22 cellular contexts compared by ENCODE assay signal in the genomic region with DNA sequence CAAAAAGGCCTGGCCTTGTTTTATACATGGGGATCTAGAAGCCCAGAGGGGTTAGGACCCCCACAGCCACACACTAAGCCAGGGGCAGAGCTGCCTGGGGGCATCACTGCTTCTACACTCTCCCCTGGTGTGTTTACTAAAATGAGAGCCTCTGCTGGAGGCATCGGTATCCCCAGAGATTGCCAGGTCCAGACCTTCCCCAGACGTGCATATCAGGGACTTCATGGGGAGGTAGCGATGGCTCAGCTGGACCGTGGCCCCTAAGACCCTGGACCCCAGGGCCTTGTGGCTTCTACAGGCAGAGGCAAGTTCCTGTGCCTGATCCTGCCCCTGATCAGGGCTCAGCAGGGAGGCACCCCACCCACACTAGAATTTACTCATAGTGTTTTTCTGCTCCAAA. TPM values are rescaled to one million over a fixed set of nuclear protein-coding genes. Genes with fewer than 3 reads are reported as not detected.
DNase-seq lines count a peak whose midpoint lies in the region; ATAC-seq lines count a peak whose summit lies in the region.
"Had no signal": no experiment of that assay in that cellular context is flagged by ENCODE, and none has a peak within 500 bp of the region (broad histone marks: within the 10 kb centered on the region; RNA-seq: fewer than 3 reads in every experiment).

No MANE protein-coding gene starts in this region.

- no peaks in the 10 kb centered on the region for H3K27me3 Mint-ChIP-seq in activated T-cell treated with anti-CD3 and anti-CD28 coated beads, Interleukin-2, amount 50 U/mL, for 24 hours
- H3K27me3 Mint-ChIP-seq in T-helper 17 cell: no peaks in the 10 kb centered on the region
- H3K27me3 Mint-ChIP-seq: CD4-positive, CD25-positive, alpha-beta regulatory T cell had no signal

- no peak overlapping the region for H3K4me3 Mint-ChIP-seq in activated T-cell treated with anti-CD3 and anti-CD28 coated beads, Interleukin-2, amount 50 U/mL, for 24 hours
- no peak overlapping the region for H3K4me3 Mint-ChIP-seq in T-helper 17 cell
- H3K4me3 Mint-ChIP-seq: CD4-positive, CD25-positive, alpha-beta regulatory T cell; CD8-positive, alpha-beta T cell had no signal

- ATAC-seq in T-helper 17 cell: no peak
- ATAC-seq in HG03571 (IDR thresholded peaks at IDR 0.05; ENCODE audit: unreplicated experiment): no peak
- ATAC-seq: A549; CD8-positive, alpha-beta T cell had no signal

- H3K4me1 Mint-ChIP-seq in activated T-cell treated with anti-CD3 and anti-CD28 coated beads, Interleukin-2, amount 50 U/mL, for 24 hours (ENCODE audit: low read depth): peaks cover 2% of the 10 kb centered on the region
- H3K4me1 Mint-ChIP-seq in T-helper 17 cell: peaks cover 12% of the 10 kb centered on the region

- no peaks in the 10 kb centered on the region for H3K9me3 ChIP-seq in T-helper 17 cell (ENCODE audit: control insufficient read depth, low read length, poor library complexity, severe bottlenecking)
- H3K9me3 ChIP-seq: A549, Caco-2 had no signal

- DNase-seq in activated T-cell treated with anti-CD3 and anti-CD28 coated beads, Interleukin-2, amount 50 U/mL, for 24 hours: no peak
- DNase-seq in activated T-cell treated with anti-CD3 and anti-CD28 coated beads, Interleukin-2, amount 50 U/mL, for 48 hours: no peak
- DNase-seq in T-helper 17 cell: no peak
- DNase-seq in caudate nucleus (lab: John Stamatoyannopoulos, UW): peak in 1 of 61 donors; percentile 20
- no peak for DNase-seq in activated CD4-positive, alpha-beta T cell treated with anti-CD3 and anti-CD28 coated beads, Interleukin-2, amount 50 U/mL, for 1 hour
- DNase-seq in activated CD4-positive, CD25-positive, alpha-beta regulatory T cell treated with anti-CD3 and anti-CD28 coated beads, Interleukin-2, amount 50 U/mL, for 72 hours: no peak
- DNase-seq: 8988T; ACHN; AML-193; Caco-2; CD4-positive, CD25-positive, alpha-beta regulatory T cell; CD8-positive, alpha-beta T cell; DMS153; DND-41; GM23248; H7; HCEC 1CT had no signal

- H3K36me3 Mint-ChIP-seq in activated T-cell treated with anti-CD3 and anti-CD28 coated beads, Interleukin-2, amount 50 U/mL, for 24 hours (ENCODE audit: low read depth): peaks cover 68% of the 10 kb centered on the region
- H3K36me3 Mint-ChIP-seq in T-helper 17 cell (ENCODE audit: low read depth): peaks cover 6% of the 10 kb centered on the region

- peak overlapping the region; percentile 86 for H3K27ac ChIP-seq in caudate nucleus (ENCODE audit: low read depth, low read length)
- H3K27ac ChIP-seq in temporal lobe (ENCODE audit: low read depth, low read length): peak overlapping the region; percentile 51
- H3K27ac ChIP-seq: A549, C4-2B, GM23248 had no signal

- no peaks in the 10 kb centered on the region for H3K9me3 Mint-ChIP-seq in activated T-cell treated with anti-CD3 and anti-CD28 coated beads, Interleukin-2, amount 50 U/mL, for 24 hours
- H3K9me3 Mint-ChIP-seq: CD4-positive, CD25-positive, alpha-beta regulatory T cell; CD8-positive, alpha-beta T cell had no signal

- H3K27ac Mint-ChIP-seq in activated T-cell treated with anti-CD3 and anti-CD28 coated beads, Interleukin-2, amount 50 U/mL, for 24 hours: peak overlapping the region; percentile 3
- H3K27ac Mint-ChIP-seq in T-helper 17 cell: peak overlapping the region; percentile 21
- H3K27ac Mint-ChIP-seq: CD4-positive, CD25-positive, alpha-beta regulatory T cell; CD8-positive, alpha-beta T cell had no signal

RNA-seq across cellular contexts. Expression of gene CLPTM1, which starts 13.5 kb away (rescaled TPM):
- total RNA-seq in T-helper 17 cell (10 to 100 TPM; 76.7 to 78.4 TPM), temporal lobe (47.5 TPM)

RNA-seq across cellular contexts. Expression of gene APOC2, which starts 22.8 kb away (rescaled TPM):
- total RNA-seq in T-helper 17 cell (not detected), temporal lobe (0.49 TPM)
- total RNA-seq: Caco-2; CD4-positive, CD25-positive, alpha-beta regulatory T cell; CD8-positive, alpha-beta T cell; GM23248; H1; H7 had no signal

RNA-seq across cellular contexts. Expression of gene APOC4, which starts 26.6 kb away (rescaled TPM):
- total RNA-seq in T-helper 17 cell (not detected), temporal lobe (not detected)
- total RNA-seq: Caco-2; CD4-positive, CD25-positive, alpha-beta regulatory T cell; CD8-positive, alpha-beta T cell; GM23248; H1; H7 had no signal

RNA-seq across cellular contexts. Expression of gene RELB, which starts 32.6 kb away (rescaled TPM):
- total RNA-seq in T-helper 17 cell (100 to 1,000 TPM; 128 to 136 TPM), temporal lobe (0.74 TPM)

RNA-seq across cellular contexts. Expression of gene APOC1, which starts 54.3 kb away (rescaled TPM):
- total RNA-seq in T-helper 17 cell (not detected), temporal lobe (3.4 TPM)
- total RNA-seq: CD4-positive, CD25-positive, alpha-beta regulatory T cell; CD8-positive, alpha-beta T cell; GM23248 had no signal
